ENCODE assay signal across 8 cellular contexts in the genomic region with DNA sequence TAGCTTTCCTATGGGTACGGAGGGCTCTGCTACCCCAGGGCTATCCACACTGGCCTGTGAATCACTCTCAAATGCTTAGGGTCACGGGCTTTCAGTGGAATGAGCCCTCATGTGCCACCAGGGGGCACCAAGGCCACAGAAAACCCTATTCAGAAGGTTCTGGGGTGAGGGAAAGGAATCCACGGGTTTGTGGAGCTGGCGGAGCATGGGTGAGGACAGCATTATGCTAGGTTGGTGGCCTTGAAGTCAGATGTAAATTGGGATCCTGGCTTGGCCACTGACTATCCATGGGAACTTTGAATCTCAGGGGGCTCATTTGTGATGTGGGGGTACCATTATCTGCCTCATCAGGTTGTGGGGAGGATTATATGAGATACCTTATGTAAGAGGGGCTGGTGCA. TPM values are rescaled to one million over a fixed set of nuclear protein-coding genes. Genes with fewer than 3 reads are reported as not detected.
DNase-seq lines count a peak whose midpoint lies in the region; ATAC-seq and TF ChIP-seq lines count a peak whose summit lies in the region.

No MANE protein-coding gene starts in this region.

- intact Hi-C loops in posterior cingulate gyrus (cut with DNase I), result loop anchor here (1.0 kb wide), 1 partner anchor 48 kb away; no protein-coding TSS in a partner anchor

- peak; percentile 54 for DNase-seq in GM10266 (ENCODE audit: extremely low spot score)
- peak; percentile 40 for DNase-seq in Jurkat, Clone E6-1 (ENCODE audit: low read depth, low spot score)
- peak; percentile 50 to 76 for DNase-seq in SJCRH30
- peak; percentile 69 for DNase-seq in activated naive CD4-positive, alpha-beta T cell treated with Interleukin-2 at 50 U/mL for 16 hours
- peak; percentile 72 for DNase-seq in glomerular visceral epithelial cell (ENCODE audit: extremely low spot score)
- DNase-seq in posterior cingulate gyrus, result peak; percentile 28 to 93 (median 65)
- peak; percentile 74 for DNase-seq in ureter (ENCODE audit: low spot score)

- H3K9me3 ChIP-seq in SJCRH30 (replicated peaks), result no peaks in the 10 kb centered on the region

- ATAC-seq in HG03469 (IDR thresholded peaks at IDR 0.05; ENCODE audit: unreplicated experiment), result no peak

- H3K27me3 ChIP-seq in SJCRH30, result no peaks in the 10 kb centered on the region

- H3K27ac ChIP-seq in SJCRH30, result no peak overlapping the region

- no peaks in the 10 kb centered on the region for H3K36me3 ChIP-seq in SJCRH30

- peak; percentile 79 for TF ChIP-seq CTCF in GM10266 (IDR thresholded peaks at IDR 0.05; ENCODE audit: control insufficient read depth, insufficient read depth, low read depth, missing control alignments)

- no peak overlapping the region for H3K4me3 ChIP-seq in Jurkat, Clone E6-1 (ENCODE audit: low read length)
- no peak overlapping the region for H3K4me3 ChIP-seq in SJCRH30

- no peaks in the 10 kb centered on the region for H3K4me1 ChIP-seq in SJCRH30

RNA-seq across cellular contexts. Expression of gene LAMTOR5, which starts 5.1 kb away (rescaled TPM):
- 279 TPM for polyA plus RNA-seq in Jurkat, Clone E6-1 (2012; ENCODE audit: insufficient read depth, insufficient read length)
- total RNA-seq in SJCRH30 (2014; rRNA removed; shearing (Covaris generic)), result 138 and 141 TPM in 2 replicates
- total RNA-seq in ureter, result 119 TPM

RNA-seq across cellular contexts. Expression of gene SLC16A4, which starts 21.8 kb away (rescaled TPM):
- 0.92 TPM for polyA plus RNA-seq in Jurkat, Clone E6-1 (2012; ENCODE audit: insufficient read depth, insufficient read length)
- total RNA-seq in SJCRH30 (2014; rRNA removed; shearing (Covaris generic)), result 4.7 and 4.9 TPM in 2 replicates
- 3.3 TPM for total RNA-seq in ureter

RNA-seq across cellular contexts. Expression of gene PROK1, which starts 38.4 kb away (rescaled TPM):
- not detected for polyA plus RNA-seq in Jurkat, Clone E6-1 (2012; ENCODE audit: insufficient read depth, insufficient read length)
- not detected in 2 replicates for total RNA-seq in SJCRH30 (2014; rRNA removed; shearing (Covaris generic))
- 9.3 TPM for total RNA-seq in ureter

Comparison
In these comparisons a context has a peak if more than half of its experiments do, and no peak if none do; other contexts are left out.
1. RNA of gene PROK1, which starts 38.4 kb away (total RNA-seq): 9.3 TPM in ureter (single experiment); not detected in SJCRH30; every median in the first group is over 10 times any median in the second.
2. Peak in every context shown above with its lines, with median percentiles within 50 percentile points of each other: DNase-seq.